8 cellular contexts compared by ENCODE assay signal in genomic region chr1:16236091-16236494, GRCh38. TPM values are rescaled to one million over a fixed set of nuclear protein-coding genes. Genes with fewer than 3 reads are reported as not detected.
DNase-seq lines count a peak whose midpoint lies in the region; ATAC-seq, FAIRE-seq and TF ChIP-seq lines count a peak whose summit lies in the region.

No MANE protein-coding gene starts in this region.

- DNase-seq in NCI-H1694 treated with DMSO at 0.1 percent for 48 hours (lab: John Stamatoyannopoulos, UW) (peak; percentile 48), endothelial cell of umbilical vein (ENCODE audit: low read depth, low spot score) (peak; percentile 39), vagina (ENCODE audit: extremely low spot score in 2 of 2) (no peak)

- H3K4me3 ChIP-seq in endothelial cell of umbilical vein (replicated peaks in 1 of 3; ENCODE audit: insufficient read depth in 1 of 3, low read depth in 1 of 3, low read length in 3 of 3) (peak overlapping the region in 1 of 3 experiments; percentile 53), neural cell (ENCODE audit: low read length) (peak overlapping the region; percentile 81), vagina (peak overlapping the region; percentile 66 to 74)

- TF ChIP-seq EP300 in neural cell (conservative IDR thresholded peaks at IDR 0.05; ENCODE audit: poor library complexity, severe bottlenecking) = no peak

- H3K27ac ChIP-seq in 22Rv1 (peak overlapping the region; percentile 84), endothelial cell of umbilical vein (ENCODE audit: insufficient read depth, low read depth, low read length) (no peak overlapping the region), neural cell (ENCODE audit: low read length) (no peak overlapping the region), vagina (peak overlapping the region; percentile 95)

- TF ChIP-seq POLR2A in endothelial cell of umbilical vein (IDR thresholded peaks at IDR 0.05; ENCODE audit: low read depth, low read length) (no peak), vagina (IDR thresholded peaks at IDR 0.05) (no peak)

- H3K36me3 ChIP-seq in endothelial cell of umbilical vein (ENCODE audit: control insufficient read depth in 2 of 2, extremely low read depth in 1 of 2, insufficient read depth in 2 of 2, low read length in 2 of 2) (no peaks in the 10 kb centered on the region), neural cell (ENCODE audit: insufficient read depth, low read length) (no peaks in the 10 kb centered on the region), vagina (no peaks in the 10 kb centered on the region)

- H2AFZ ChIP-seq in endothelial cell of umbilical vein (ENCODE audit: low read depth, low read length) = peak overlapping the region; percentile 63
- H2AFZ ChIP-seq in neural cell (ENCODE audit: low read depth, low read length) = no peak overlapping the region

- POLR2A ChIA-PET in endothelial cell of umbilical vein (lab: Charles Lee) = no interaction called here

- CTCF ChIA-PET in endothelial cell of umbilical vein (lab: Charles Lee) = interaction anchor here (1.1 to 2.6 kb wide), 3 partner anchors 13 to 154 kb away, joined by 3 to 8 read pairs (median 5); no protein-coding TSS in a partner anchor

- TF ChIP-seq RAD21 in neural cell (conservative IDR thresholded peaks at IDR 0.05) = no peak

- no TSS peak for BruUV-seq in endothelial cell of umbilical vein (replicated peaks; lab: Mats Ljungman, UMichigan)

- no peaks in the 10 kb centered on the region for H3K27me3 ChIP-seq in endothelial cell of umbilical vein (ENCODE audit: control insufficient read depth in 2 of 2, insufficient read depth in 2 of 2, low read length in 2 of 2)
- H3K27me3 ChIP-seq in neural cell (ENCODE audit: insufficient read depth, low read depth, low read length) = no peaks in the 10 kb centered on the region
- no peaks in the 10 kb centered on the region for H3K27me3 ChIP-seq in vagina

- TF ChIP-seq CTCF in 22Rv1 (IDR thresholded peaks at IDR 0.05) = peak; percentile 60
- TF ChIP-seq CTCF in GM12874 (IDR thresholded peaks at IDR 0.05; ENCODE audit: insufficient read depth, low read depth, low read length) = peak; percentile 54
- peak; percentile 14 to 29 for TF ChIP-seq CTCF in endothelial cell of umbilical vein (IDR thresholded peaks at IDR 0.05; ENCODE audit: extremely low read depth in 1 of 2, insufficient read depth in 1 of 2, low read depth in 1 of 2, low read length in 2 of 2)
- peak; percentile 23 for TF ChIP-seq CTCF in neural cell (IDR thresholded peaks at IDR 0.05; ENCODE audit: poor library complexity, severe bottlenecking)
- no peak for TF ChIP-seq CTCF in vagina (IDR thresholded peaks at IDR 0.05)

- FAIRE-seq in endothelial cell of umbilical vein (lab: Jason Lieb, UNC) = peak; percentile 40

- H3K9me1 ChIP-seq in endothelial cell of umbilical vein (replicated peaks; ENCODE audit: control insufficient read depth, extremely low read depth, insufficient read depth, low read length) = no peaks in the 10 kb centered on the region

- H4K20me1 ChIP-seq in endothelial cell of umbilical vein (replicated peaks; ENCODE audit: control insufficient read depth, extremely low read depth, insufficient read depth, low read length) (no peaks in the 10 kb centered on the region), neural cell (ENCODE audit: insufficient read depth) (no peaks in the 10 kb centered on the region)

- H3K9me2 ChIP-seq in neural cell (ENCODE audit: insufficient read depth, low read length) = no peaks in the 10 kb centered on the region

- H3K4me2 ChIP-seq in endothelial cell of umbilical vein (ENCODE audit: insufficient read depth, low read length) (peak overlapping the region; percentile 91), neural cell (ENCODE audit: low read length) (peak overlapping the region; percentile 74)

- dilution Hi-C loops in endothelial cell of umbilical vein (cut with MboI; ENCODE audit: extremely low pct_ligation_motif_present, low sequenced_read_pairs) = no loop called here

- no peaks in the 10 kb centered on the region for H3F3A ChIP-seq in neural cell (ENCODE audit: insufficient read depth, low read length, poor library complexity, severe bottlenecking)

- H3K79me2 ChIP-seq in endothelial cell of umbilical vein (ENCODE audit: control insufficient read depth, insufficient read depth, low read length) = no peaks in the 10 kb centered on the region
- H3K79me2 ChIP-seq in neural cell (replicated peaks; ENCODE audit: insufficient read depth, low read length) = no peaks in the 10 kb centered on the region

- peaks cover 15% of the 10 kb centered on the region for H3K4me1 ChIP-seq in endothelial cell of umbilical vein (ENCODE audit: control insufficient read depth, extremely low read depth, insufficient read depth, low read length)
- H3K4me1 ChIP-seq in vagina = peaks cover 26% of the 10 kb centered on the region

- intact Hi-C loops in endothelial cell of umbilical vein (cut with micrococcal nuclease) (loop anchor here (2.0 kb wide), 2 partner anchors 29 to 157 kb away; no protein-coding TSS in a partner anchor), vagina (cut with DNase I) (no loop called here)

- peak; percentile 28 for ATAC-seq in HG02884 (IDR thresholded peaks at IDR 0.05; ENCODE audit: unreplicated experiment)
- peak; percentile 63 to 64 for ATAC-seq in activated CD4-positive, CD25-positive, alpha-beta regulatory T cell treated with anti-CD3 and anti-CD28 coated beads, Interleukin-2, amount 50 U/mL, for 24 hours

- H3K9me3 ChIP-seq in endothelial cell of umbilical vein (replicated peaks; ENCODE audit: control insufficient read depth, insufficient read depth, low read length) (no peaks in the 10 kb centered on the region), neural cell (ENCODE audit: low read length) (no peaks in the 10 kb centered on the region), vagina (no peaks in the 10 kb centered on the region)

- H3K9ac ChIP-seq in endothelial cell of umbilical vein (replicated peaks; ENCODE audit: extremely low read depth, insufficient read depth, low read length) (no peak overlapping the region), neural cell (ENCODE audit: low read length) (peak overlapping the region; percentile 76)

TF ChIP-seq in endothelial cell of umbilical vein, 7 proteins besides CTCF, POLR2A, EP300 and RAD21:
- TF ChIP-seq EZH2 (IDR thresholded peaks at IDR 0.05; ENCODE audit: borderline replicate concordance, low read depth, low read length, severe bottlenecking) = no peak

TF ChIP-seq in neural cell, 6 proteins besides CTCF, POLR2A, EP300 and RAD21:
- TF ChIP-seq EZH2 (IDR thresholded peaks at IDR 0.05; ENCODE audit: borderline replicate concordance, insufficient read depth, low read length, poor library complexity, severe bottlenecking) (no peak), MXI1 (conservative IDR thresholded peaks at IDR 0.05; ENCODE audit: poor library complexity, severe bottlenecking) (no peak), POLR2AphosphoS5 (IDR thresholded peaks at IDR 0.05) (no peak), REST (IDR thresholded peaks at IDR 0.05; ENCODE audit: borderline replicate concordance) (no peak), SMC3 (conservative IDR thresholded peaks at IDR 0.05; ENCODE audit: poor library complexity) (no peak), TAF1 (IDR thresholded peaks at IDR 0.05; ENCODE audit: low read depth) (no peak)

RNA-seq across cellular contexts. Expression of gene CPLANE2, which starts 0.9 kb away (rescaled TPM):
- total RNA-seq in endothelial cell of umbilical vein = 3.7 and 3.9 TPM in 2 replicates
- 4.6 and 5.9 TPM in 2 replicates for polyA plus RNA-seq in endothelial cell of umbilical vein
- polyA plus RNA-seq in endothelial cell of umbilical vein (2011; cell fraction: cytosol; rRNA removed) = 5.1 and 6.7 TPM in 2 replicates
- polyA plus RNA-seq in endothelial cell of umbilical vein (2011; cell fraction: nucleus; rRNA removed) = 2.1 and 3.9 TPM in 2 replicates
- polyA plus RNA-seq in endothelial cell of umbilical vein (2012) = 4.8 and 5.2 TPM in 2 replicates
- polyA minus RNA-seq in endothelial cell of umbilical vein = 5.0 and 8.4 TPM in 2 replicates
- polyA minus RNA-seq in endothelial cell of umbilical vein (2011; cell fraction: cytosol; rRNA and poly(A)+ RNA removed) = 9.8 TPM
- polyA minus RNA-seq in endothelial cell of umbilical vein (2011; cell fraction: nucleus; rRNA and poly(A)+ RNA removed) = 3.4 and 4.0 TPM in 2 replicates
- polyA plus RNA-seq in neural cell = 5.7 and 8.2 TPM in 2 replicates
- 18.5 and 19.7 TPM in 2 replicates for polyA minus RNA-seq in neural cell
- total RNA-seq in vagina = 1.2 TPM

RNA-seq across cellular contexts. Expression of gene ARHGEF19, which starts 23.6 kb away (rescaled TPM):
- total RNA-seq in endothelial cell of umbilical vein = 6.2 and 9.2 TPM in 2 replicates
- polyA plus RNA-seq in endothelial cell of umbilical vein = 8.0 and 8.4 TPM in 2 replicates
- polyA plus RNA-seq in endothelial cell of umbilical vein (2011; cell fraction: cytosol; rRNA removed) = 5.3 and 7.7 TPM in 2 replicates
- polyA plus RNA-seq in endothelial cell of umbilical vein (2011; cell fraction: nucleus; rRNA removed) = 24.0 and 24.6 TPM in 2 replicates
- polyA plus RNA-seq in endothelial cell of umbilical vein (2012) = 4.1 and 6.9 TPM in 2 replicates
- polyA minus RNA-seq in endothelial cell of umbilical vein = 4.1 and 5.0 TPM in 2 replicates
- polyA minus RNA-seq in endothelial cell of umbilical vein (2011; cell fraction: cytosol; rRNA and poly(A)+ RNA removed) = 8.6 TPM
- polyA minus RNA-seq in endothelial cell of umbilical vein (2011; cell fraction: nucleus; rRNA and poly(A)+ RNA removed) = 1.9 and 3.3 TPM in 2 replicates
- polyA plus RNA-seq in neural cell = 0.93 and 2.1 TPM in 2 replicates
- 0.46 and 1.2 TPM in 2 replicates for polyA minus RNA-seq in neural cell
- total RNA-seq in vagina = 19.4 TPM

Comparison
In these comparisons a context has a peak if more than half of its experiments do, and no peak if none do; other contexts are left out.
1. H3K27ac ChIP-seq: peak in 22Rv1 (single experiment) and vagina (single experiment); none in endothelial cell of umbilical vein (single experiment) and neural cell (single experiment).
2. CTCF ChIP-seq: peak in 22Rv1 (single experiment), GM12874 (single experiment), endothelial cell of umbilical vein (2 of 2) and neural cell (single experiment); none in vagina (0 of 3).
3. DNase-seq: peak in NCI-H1694 treated with DMSO at 0.1 percent for 48 hours (single experiment) and endothelial cell of umbilical vein (single experiment); none in vagina (0 of 2).